In the genomic region with DNA sequence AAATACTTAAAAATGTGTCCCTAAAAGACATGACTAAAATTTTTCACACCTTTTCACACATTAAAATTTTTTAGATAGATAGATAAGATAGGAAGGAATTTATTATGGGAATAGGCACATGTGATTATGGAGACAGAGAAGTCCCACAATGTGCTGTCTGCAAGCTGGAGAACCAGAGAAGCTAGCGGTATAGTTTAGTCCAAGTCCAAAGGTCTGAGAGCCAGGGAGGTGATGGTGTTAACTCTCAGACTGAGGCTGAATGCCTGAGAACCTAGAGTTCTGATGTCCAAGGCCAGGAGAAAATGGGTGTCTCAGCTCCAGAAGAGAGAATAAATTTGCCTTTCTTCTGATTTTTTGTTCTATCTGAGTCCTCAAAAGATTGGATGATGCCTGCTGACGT, we compare ENCODE assay signal across 1 cellular context.
TF ChIP-seq lines count a peak whose summit lies in the region.

No MANE protein-coding gene starts in this region.

TF ChIP-seq in H1, 55 proteins besides CTCF, POLR2A, EP300 and RAD21 (continued from another document):
- TF ChIP-seq, protein P1, sequence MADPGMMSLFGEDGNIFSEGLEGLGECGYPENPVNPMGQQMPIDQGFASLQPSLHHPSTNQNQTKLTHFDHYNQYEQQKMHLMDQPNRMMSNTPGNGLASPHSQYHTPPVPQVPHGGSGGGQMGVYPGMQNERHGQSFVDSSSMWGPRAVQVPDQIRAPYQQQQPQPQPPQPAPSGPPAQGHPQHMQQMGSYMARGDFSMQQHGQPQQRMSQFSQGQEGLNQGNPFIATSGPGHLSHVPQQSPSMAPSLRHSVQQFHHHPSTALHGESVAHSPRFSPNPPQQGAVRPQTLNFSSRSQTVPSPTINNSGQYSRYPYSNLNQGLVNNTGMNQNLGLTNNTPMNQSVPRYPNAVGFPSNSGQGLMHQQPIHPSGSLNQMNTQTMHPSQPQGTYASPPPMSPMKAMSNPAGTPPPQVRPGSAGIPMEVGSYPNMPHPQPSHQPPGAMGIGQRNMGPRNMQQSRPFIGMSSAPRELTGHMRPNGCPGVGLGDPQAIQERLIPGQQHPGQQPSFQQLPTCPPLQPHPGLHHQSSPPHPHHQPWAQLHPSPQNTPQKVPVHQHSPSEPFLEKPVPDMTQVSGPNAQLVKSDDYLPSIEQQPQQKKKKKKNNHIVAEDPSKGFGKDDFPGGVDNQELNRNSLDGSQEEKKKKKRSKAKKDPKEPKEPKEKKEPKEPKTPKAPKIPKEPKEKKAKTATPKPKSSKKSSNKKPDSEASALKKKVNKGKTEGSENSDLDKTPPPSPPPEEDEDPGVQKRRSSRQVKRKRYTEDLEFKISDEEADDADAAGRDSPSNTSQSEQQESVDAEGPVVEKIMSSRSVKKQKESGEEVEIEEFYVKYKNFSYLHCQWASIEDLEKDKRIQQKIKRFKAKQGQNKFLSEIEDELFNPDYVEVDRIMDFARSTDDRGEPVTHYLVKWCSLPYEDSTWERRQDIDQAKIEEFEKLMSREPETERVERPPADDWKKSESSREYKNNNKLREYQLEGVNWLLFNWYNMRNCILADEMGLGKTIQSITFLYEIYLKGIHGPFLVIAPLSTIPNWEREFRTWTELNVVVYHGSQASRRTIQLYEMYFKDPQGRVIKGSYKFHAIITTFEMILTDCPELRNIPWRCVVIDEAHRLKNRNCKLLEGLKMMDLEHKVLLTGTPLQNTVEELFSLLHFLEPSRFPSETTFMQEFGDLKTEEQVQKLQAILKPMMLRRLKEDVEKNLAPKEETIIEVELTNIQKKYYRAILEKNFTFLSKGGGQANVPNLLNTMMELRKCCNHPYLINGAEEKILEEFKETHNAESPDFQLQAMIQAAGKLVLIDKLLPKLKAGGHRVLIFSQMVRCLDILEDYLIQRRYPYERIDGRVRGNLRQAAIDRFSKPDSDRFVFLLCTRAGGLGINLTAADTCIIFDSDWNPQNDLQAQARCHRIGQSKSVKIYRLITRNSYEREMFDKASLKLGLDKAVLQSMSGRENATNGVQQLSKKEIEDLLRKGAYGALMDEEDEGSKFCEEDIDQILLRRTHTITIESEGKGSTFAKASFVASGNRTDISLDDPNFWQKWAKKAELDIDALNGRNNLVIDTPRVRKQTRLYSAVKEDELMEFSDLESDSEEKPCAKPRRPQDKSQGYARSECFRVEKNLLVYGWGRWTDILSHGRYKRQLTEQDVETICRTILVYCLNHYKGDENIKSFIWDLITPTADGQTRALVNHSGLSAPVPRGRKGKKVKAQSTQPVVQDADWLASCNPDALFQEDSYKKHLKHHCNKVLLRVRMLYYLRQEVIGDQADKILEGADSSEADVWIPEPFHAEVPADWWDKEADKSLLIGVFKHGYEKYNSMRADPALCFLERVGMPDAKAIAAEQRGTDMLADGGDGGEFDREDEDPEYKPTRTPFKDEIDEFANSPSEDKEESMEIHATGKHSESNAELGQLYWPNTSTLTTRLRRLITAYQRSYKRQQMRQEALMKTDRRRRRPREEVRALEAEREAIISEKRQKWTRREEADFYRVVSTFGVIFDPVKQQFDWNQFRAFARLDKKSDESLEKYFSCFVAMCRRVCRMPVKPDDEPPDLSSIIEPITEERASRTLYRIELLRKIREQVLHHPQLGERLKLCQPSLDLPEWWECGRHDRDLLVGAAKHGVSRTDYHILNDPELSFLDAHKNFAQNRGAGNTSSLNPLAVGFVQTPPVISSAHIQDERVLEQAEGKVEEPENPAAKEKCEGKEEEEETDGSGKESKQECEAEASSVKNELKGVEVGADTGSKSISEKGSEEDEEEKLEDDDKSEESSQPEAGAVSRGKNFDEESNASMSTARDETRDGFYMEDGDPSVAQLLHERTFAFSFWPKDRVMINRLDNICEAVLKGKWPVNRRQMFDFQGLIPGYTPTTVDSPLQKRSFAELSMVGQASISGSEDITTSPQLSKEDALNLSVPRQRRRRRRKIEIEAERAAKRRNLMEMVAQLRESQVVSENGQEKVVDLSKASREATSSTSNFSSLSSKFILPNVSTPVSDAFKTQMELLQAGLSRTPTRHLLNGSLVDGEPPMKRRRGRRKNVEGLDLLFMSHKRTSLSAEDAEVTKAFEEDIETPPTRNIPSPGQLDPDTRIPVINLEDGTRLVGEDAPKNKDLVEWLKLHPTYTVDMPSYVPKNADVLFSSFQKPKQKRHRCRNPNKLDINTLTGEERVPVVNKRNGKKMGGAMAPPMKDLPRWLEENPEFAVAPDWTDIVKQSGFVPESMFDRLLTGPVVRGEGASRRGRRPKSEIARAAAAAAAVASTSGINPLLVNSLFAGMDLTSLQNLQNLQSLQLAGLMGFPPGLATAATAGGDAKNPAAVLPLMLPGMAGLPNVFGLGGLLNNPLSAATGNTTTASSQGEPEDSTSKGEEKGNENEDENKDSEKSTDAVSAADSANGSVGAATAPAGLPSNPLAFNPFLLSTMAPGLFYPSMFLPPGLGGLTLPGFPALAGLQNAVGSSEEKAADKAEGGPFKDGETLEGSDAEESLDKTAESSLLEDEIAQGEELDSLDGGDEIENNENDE (IDR thresholded peaks at IDR 0.05; ENCODE audit: insufficient replicate concordance, low read length) = no peak
- TF ChIP-seq GTF2F1 (IDR thresholded peaks at IDR 0.05; ENCODE audit: borderline replicate concordance, low read depth, low read length) (no peak), HDAC2 (IDR thresholded peaks at IDR 0.05; ENCODE audit: borderline replicate concordance in 1 of 2, low read depth in 2 of 2, low read length in 2 of 2) (no peak), JUN (IDR thresholded peaks at IDR 0.05; ENCODE audit: low read depth, low read length) (no peak), NANOG (IDR thresholded peaks at IDR 0.05; ENCODE audit: insufficient read depth, low read depth, low read length, poor library complexity, severe bottlenecking) (no peak), CBX8 (IDR thresholded peaks at IDR 0.05; ENCODE audit: borderline replicate concordance, low read depth, low read length) (no peak), RBBP5 (IDR thresholded peaks at IDR 0.05; ENCODE audit: borderline replicate concordance, low read depth, low read length) (no peak)
